Comparison of ENCODE assay signal across 8 cellular contexts in the genomic region with DNA sequence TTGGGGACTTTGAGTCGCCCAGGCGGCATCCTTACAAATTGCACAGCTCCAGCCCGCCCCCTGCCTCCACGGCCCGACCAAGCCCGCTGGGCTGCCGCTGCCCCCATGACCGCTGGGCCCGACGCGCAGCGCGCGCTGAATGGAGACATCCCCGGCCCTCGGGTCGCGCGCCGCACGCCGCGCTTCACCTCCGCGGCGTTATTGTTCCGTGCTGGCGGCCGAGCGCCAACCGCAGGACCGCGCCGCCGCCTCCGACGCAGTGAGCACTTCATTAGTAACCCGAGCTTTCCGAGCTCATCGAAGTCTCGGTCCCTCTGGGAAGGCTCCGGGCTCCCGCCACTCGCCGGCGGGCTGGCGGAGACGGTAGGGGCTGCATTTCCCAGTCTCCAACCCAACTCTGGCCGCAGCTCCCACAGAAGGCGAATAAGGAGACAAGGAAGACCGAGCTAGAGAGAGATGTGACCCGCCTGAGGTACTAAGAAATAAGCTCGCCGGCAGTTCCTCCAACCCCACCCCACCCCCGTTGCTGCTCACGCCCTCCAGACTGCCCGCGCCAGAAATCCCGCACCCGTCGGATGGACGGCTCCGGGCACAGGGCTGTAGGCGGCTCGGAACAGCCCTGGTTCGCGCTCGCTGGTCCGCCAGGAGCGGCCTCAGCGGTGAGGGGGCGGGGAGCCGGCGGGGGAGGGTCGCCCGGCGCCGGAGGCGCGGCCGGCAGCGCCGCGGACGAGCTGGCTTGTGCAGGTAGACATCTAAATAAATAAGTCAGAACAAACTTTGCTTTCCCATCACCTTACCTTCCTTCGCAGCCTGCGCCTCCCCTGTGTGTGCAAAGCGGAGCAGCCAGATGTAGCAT. TPM values are rescaled to one million over a fixed set of nuclear protein-coding genes. Genes with fewer than 3 reads are reported as not detected.
DNase-seq lines count a peak whose midpoint lies in the region; ATAC-seq, FAIRE-seq and TF ChIP-seq lines count a peak whose summit lies in the region.

No MANE protein-coding gene starts in this region.

- DNase-seq in GM10248 (ENCODE audit: extremely low spot score) = peak; percentile 23
- no peak for DNase-seq in activated CD8-positive, alpha-beta T cell treated with anti-CD3 and anti-CD28 coated beads, Interleukin-2, amount 10 ng/mL, durations not matched to agents 7 days and 5 days
- DNase-seq in Right ventricle myocardium superior = peak; percentile 40
- DNase-seq in GM12891 (ENCODE audit: insufficient read length, low spot score) = no peak
- no peak for DNase-seq in putamen (ENCODE audit: low spot score)

- ATAC-seq in activated CD8-positive, alpha-beta T cell treated with anti-CD3 and anti-CD28 coated beads, Interleukin-2, amount 10 ng/mL, durations not matched to agents 7 days and 5 days = peak; percentile 37
- peak; percentile 33 for ATAC-seq in Right ventricle myocardium superior (ENCODE audit: poor library complexity)
- no peak for ATAC-seq in HG02870 (IDR thresholded peaks at IDR 0.05; ENCODE audit: unreplicated experiment)

- no peak for FAIRE-seq in GM12891 (lab: Jason Lieb, UNC)

- H3K9me3 Mint-ChIP-seq in IgD-negative memory B cell = peaks cover 0 to 3% (median 0%) of the 10 kb centered on the region in 3 donors
- no peaks in the 10 kb centered on the region for H3K9me3 Mint-ChIP-seq in activated CD8-positive, alpha-beta T cell treated with anti-CD3 and anti-CD28 coated beads, Interleukin-2, amount 10 ng/mL, durations not matched to agents 7 days and 5 days (ENCODE audit: insufficient read depth)

- peaks cover 6 to 13% (median 9%) of the 10 kb centered on the region in 3 donors for H3K4me1 Mint-ChIP-seq in IgD-negative memory B cell
- H3K4me1 Mint-ChIP-seq in activated CD8-positive, alpha-beta T cell treated with anti-CD3 and anti-CD28 coated beads, Interleukin-2, amount 10 ng/mL, durations not matched to agents 7 days and 5 days (ENCODE audit: low read depth) = peaks cover 25% of the 10 kb centered on the region

- H3K4me3 Mint-ChIP-seq in IgD-negative memory B cell = peak overlapping the region; percentile 58 to 87 (median 76)
- H3K4me3 Mint-ChIP-seq in activated CD8-positive, alpha-beta T cell treated with anti-CD3 and anti-CD28 coated beads, Interleukin-2, amount 10 ng/mL, durations not matched to agents 7 days and 5 days = peak overlapping the region; percentile 64

- H3K27ac ChIP-seq in neutrophil = no peak overlapping the region

- peaks cover 4% of the 10 kb centered on the region for H3K36me3 Mint-ChIP-seq in IgD-negative memory B cell
- peaks cover 8% of the 10 kb centered on the region for H3K36me3 Mint-ChIP-seq in activated CD8-positive, alpha-beta T cell treated with anti-CD3 and anti-CD28 coated beads, Interleukin-2, amount 10 ng/mL, durations not matched to agents 7 days and 5 days (ENCODE audit: low read depth)

- no peaks in the 10 kb centered on the region for H3K36me3 ChIP-seq in neutrophil

- H3K4me3 ChIP-seq in neutrophil (ENCODE audit: low read depth in 1 of 2, low read length in 1 of 2) = peak overlapping the region; percentile 9 to 30

- intact Hi-C loops in Right ventricle myocardium superior (cut with DNase I) = no loop called here

- peaks cover 40% of the 10 kb centered on the region for H3K27me3 Mint-ChIP-seq in IgD-negative memory B cell
- H3K27me3 Mint-ChIP-seq in activated CD8-positive, alpha-beta T cell treated with anti-CD3 and anti-CD28 coated beads, Interleukin-2, amount 10 ng/mL, durations not matched to agents 7 days and 5 days (ENCODE audit: low read depth) = peaks cover 44% of the 10 kb centered on the region

- POLR2A ChIA-PET in GM10248 (lab: Yijun Ruan, JAX) = no interaction called here
- POLR2A ChIA-PET in activated CD8-positive, alpha-beta T cell treated with anti-CD3 and anti-CD28 coated beads, Interleukin-2, amount 10 ng/mL, durations not matched to agents 7 days and 5 days (lab: Charles Lee) = interaction anchor here (0.6 kb wide), 1 partner anchor 572 kb away, joined by 3 read pairs; no protein-coding TSS in a partner anchor

- H3K9me3 ChIP-seq in neutrophil = no peaks in the 10 kb centered on the region

- no peak for TF ChIP-seq POLR2A in GM12891 (IDR thresholded peaks at IDR 0.05; ENCODE audit: low read depth, low read length)

- peaks cover 7 to 16% of the 10 kb centered on the region in 2 experiments for H3K4me1 ChIP-seq in neutrophil (ENCODE audit: control insufficient read depth in 1 of 2, insufficient read depth in 1 of 2, low read depth in 1 of 2, low read length in 1 of 2)

- CTCF ChIA-PET in GM10248 (lab: Yijun Ruan, JAX) = interaction anchor here (1.1 to 1.2 kb wide), 2 partner anchors 9 to 382 kb away, joined by 3 read pairs; no protein-coding TSS in a partner anchor
- CTCF ChIA-PET in activated CD8-positive, alpha-beta T cell treated with anti-CD3 and anti-CD28 coated beads, Interleukin-2, amount 10 ng/mL, durations not matched to agents 7 days and 5 days (lab: Charles Lee) = no interaction called here

- H3K27me3 ChIP-seq in neutrophil = peaks cover 95% of the 10 kb centered on the region

- no peak overlapping the region for H3K27ac Mint-ChIP-seq in IgD-negative memory B cell
- H3K27ac Mint-ChIP-seq in activated CD8-positive, alpha-beta T cell treated with anti-CD3 and anti-CD28 coated beads, Interleukin-2, amount 10 ng/mL, durations not matched to agents 7 days and 5 days = no peak overlapping the region

- TF ChIP-seq CTCF in GM10248 (IDR thresholded peaks at IDR 0.05; ENCODE audit: control extremely low read depth, extremely low read depth, low read depth, missing control alignments) (no peak), neutrophil (IDR thresholded peaks at IDR 0.05) (no peak)

TF ChIP-seq in GM12891, 5 proteins besides CTCF, POLR2A, EP300 and RAD21:
- TF ChIP-seq SPI1 (IDR thresholded peaks at IDR 0.05; ENCODE audit: low read depth, low read length) = no peak
- TF ChIP-seq POLR2AphosphoS5 (IDR thresholded peaks at IDR 0.05; ENCODE audit: low read depth, low read length) = no peak
- no peak for TF ChIP-seq TAF1 (IDR thresholded peaks at IDR 0.05; ENCODE audit: low read depth, low read length)
- no peak for TF ChIP-seq PAX5 (IDR thresholded peaks at IDR 0.05; ENCODE audit: insufficient read depth, low read length, severe bottlenecking)
- no peak for TF ChIP-seq POU2F2 (IDR thresholded peaks at IDR 0.05; ENCODE audit: low read depth, low read length)

RNA-seq across cellular contexts. Expression of a gene that starts 0.7 kb away (rescaled TPM):
- not detected for polyA plus RNA-seq in IgD-negative memory B cell
- total RNA-seq in activated CD8-positive, alpha-beta T cell treated with anti-CD3 and anti-CD28 coated beads, Interleukin-2, amount 10 ng/mL, durations not matched to agents 7 days and 5 days = not detected
- 2.4 TPM for total RNA-seq in Right ventricle myocardium superior
- not detected for polyA plus RNA-seq in GM12891 (2012; ENCODE audit: low read depth, missing spikeins)

Comparison
In these comparisons a context has a peak if more than half of its experiments do, and no peak if none do; other contexts are left out.
1. DNase-seq: peak in GM10248 (single experiment) and Right ventricle myocardium superior (single experiment); none in activated CD8-positive, alpha-beta T cell treated with anti-CD3 and anti-CD28 coated beads, Interleukin-2, amount 10 ng/mL, durations not matched to agents 7 days and 5 days (single experiment), GM12891 (single experiment) and putamen (single experiment).